ENCODE assay signal across 1 cellular context in the genomic region with DNA sequence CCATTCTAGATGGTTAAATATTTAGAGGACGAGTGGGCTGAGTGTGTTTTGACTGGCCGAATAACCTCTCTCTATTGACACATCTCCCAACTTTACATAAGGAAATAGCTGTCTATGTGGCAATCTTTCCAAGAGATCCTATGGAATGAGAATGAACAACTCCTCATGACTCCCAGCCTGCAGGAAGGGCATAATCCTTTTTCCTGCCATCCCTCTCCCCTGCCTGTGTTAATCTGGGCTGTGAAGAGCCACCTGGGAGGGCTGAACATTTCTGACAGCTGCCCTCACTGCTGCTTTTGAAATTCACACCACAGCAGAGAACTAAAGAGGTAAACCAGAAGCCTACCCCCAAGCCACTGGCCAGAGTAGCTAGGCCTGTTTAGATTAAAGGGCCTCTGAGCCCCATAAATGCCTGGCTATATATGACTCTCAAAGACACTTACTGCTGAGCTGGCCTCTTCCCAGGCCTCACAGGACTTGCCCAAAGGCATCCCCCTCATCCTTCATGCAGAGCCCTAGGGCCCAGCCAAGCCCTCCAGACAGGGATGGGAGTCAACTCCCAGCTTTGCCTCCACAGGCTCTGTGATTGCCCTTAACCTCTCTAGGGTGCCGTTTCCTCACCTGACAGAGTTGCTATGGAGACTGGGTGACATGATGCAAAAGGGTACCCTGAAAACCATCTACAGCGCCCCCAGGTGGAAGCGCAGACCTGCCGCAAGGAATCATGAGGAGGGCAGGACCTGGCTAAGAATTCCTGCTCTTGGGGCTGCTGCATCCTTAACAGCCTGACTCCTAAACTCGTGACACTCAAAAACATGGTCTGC.
TF ChIP-seq lines count a peak whose summit lies in the region.

No MANE protein-coding gene starts in this region.

TF ChIP-seq in WTC11, 78 proteins besides CTCF, POLR2A, EP300 and RAD21 (continued from another document):
- TF ChIP-seq, protein P1, sequence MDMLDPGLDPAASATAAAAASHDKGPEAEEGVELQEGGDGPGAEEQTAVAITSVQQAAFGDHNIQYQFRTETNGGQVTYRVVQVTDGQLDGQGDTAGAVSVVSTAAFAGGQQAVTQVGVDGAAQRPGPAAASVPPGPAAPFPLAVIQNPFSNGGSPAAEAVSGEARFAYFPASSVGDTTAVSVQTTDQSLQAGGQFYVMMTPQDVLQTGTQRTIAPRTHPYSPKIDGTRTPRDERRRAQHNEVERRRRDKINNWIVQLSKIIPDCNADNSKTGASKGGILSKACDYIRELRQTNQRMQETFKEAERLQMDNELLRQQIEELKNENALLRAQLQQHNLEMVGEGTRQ (CRISPR knock-in tag; IDR thresholded peaks at IDR 0.05) = peak; percentile 40; the same call in 1 of the 2 replicates
